Comparison of ENCODE assay signal across 17 cellular contexts in the genomic region with DNA sequence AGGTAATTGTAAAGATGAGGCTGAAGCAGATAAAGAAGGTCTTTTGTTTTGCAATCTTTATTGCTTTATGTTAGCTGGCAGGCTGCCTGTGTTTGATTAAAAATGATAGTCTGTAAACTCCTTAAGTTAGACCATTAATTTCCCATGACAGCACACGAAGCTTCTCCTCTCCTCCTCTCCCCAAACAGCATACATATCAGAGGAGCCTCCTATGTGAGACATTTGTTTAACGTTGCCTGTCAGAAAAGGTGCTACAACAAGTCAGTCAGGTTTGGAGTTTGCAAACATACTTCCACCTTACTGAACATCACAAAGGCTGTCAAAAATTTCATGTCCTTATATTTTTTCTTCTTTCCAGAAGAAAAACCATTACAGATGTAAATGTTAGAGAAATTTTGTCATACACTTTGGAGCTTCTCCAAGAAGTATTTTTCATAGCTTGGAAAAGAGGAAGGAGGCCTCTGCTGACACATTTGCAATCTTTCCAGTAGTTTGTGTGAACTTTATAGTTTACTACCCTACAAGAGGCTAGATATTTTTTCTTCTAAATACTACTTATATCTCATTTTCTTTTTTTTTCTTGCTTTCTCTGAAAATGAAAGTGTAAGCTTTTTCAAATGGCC.
DNase-seq lines count a peak whose midpoint lies in the region; ATAC-seq, FAIRE-seq and TF ChIP-seq lines count a peak whose summit lies in the region.
"Had no signal": no experiment of that assay in that cellular context is flagged by ENCODE, and none has a peak within 500 bp of the region (broad histone marks: within the 10 kb centered on the region; RNA-seq: fewer than 3 reads in every experiment).

No MANE protein-coding gene starts in this region.

- intact Hi-C loops in left lung (cut with DNase I): no loop called here
- intact Hi-C loops in activated CD4-positive, alpha-beta T cell treated with anti-CD3 and anti-CD28 coated beads, Interleukin-2, amount 10 ng/mL, durations not matched to agents 24 days and 14 days (cut with micrococcal nuclease): no loop called here

- H3K27ac ChIP-seq in astrocyte (ENCODE audit: low read depth, low read length) (no peak overlapping the region), neutrophil (peak overlapping the region; percentile 60), left lung (peak overlapping the region in 1 of 2 donors; percentile 30)
- H3K27ac ChIP-seq: ascending aorta, foreskin keratinocyte had no signal

- H3K27ac Mint-ChIP-seq in astrocyte (ENCODE audit: unreplicated experiment): no peak overlapping the region
- H3K27ac Mint-ChIP-seq in activated CD4-positive, alpha-beta T cell treated with anti-CD3 and anti-CD28 coated beads, Interleukin-2, amount 10 ng/mL, durations not matched to agents 24 days and 14 days: no peak overlapping the region
- H3K27ac Mint-ChIP-seq: GM23338; stimulated activated memory B cell treated with anti-CD40 and anti-IgM and Interleukin-4, amounts not matched to agents 10 μg/mL and 1 μg/mL and 100 μg/mL, for 72 hours had no signal

- peaks cover 2% of the 10 kb centered on the region for H3K9me3 Mint-ChIP-seq in astrocyte (ENCODE audit: unreplicated experiment)
- no peaks in the 10 kb centered on the region for H3K9me3 Mint-ChIP-seq in activated CD4-positive, alpha-beta T cell treated with anti-CD3 and anti-CD28 coated beads, Interleukin-2, amount 10 ng/mL, durations not matched to agents 24 days and 14 days
- H3K9me3 Mint-ChIP-seq: GM23338 had no signal

- H4K20me1 ChIP-seq in astrocyte (ENCODE audit: insufficient read depth, low read length): no peaks in the 10 kb centered on the region

- no peaks in the 10 kb centered on the region for H3K36me3 ChIP-seq in astrocyte (ENCODE audit: insufficient read depth, low read length)
- H3K36me3 ChIP-seq in neutrophil: no peaks in the 10 kb centered on the region
- no peaks in the 10 kb centered on the region for H3K36me3 ChIP-seq in left lung
- H3K36me3 ChIP-seq: ascending aorta had no signal

- no peak for FAIRE-seq in astrocyte (lab: Jason Lieb, UNC)
- FAIRE-seq: HepG2 had no signal

- H3K4me2 ChIP-seq in astrocyte (ENCODE audit: low read length): no peak overlapping the region
- H3K4me2 ChIP-seq: GM23338 had no signal

- H3K4me3 ChIP-seq in astrocyte (ENCODE audit: insufficient read depth, low read depth, low read length) (no peak overlapping the region), neutrophil (ENCODE audit: low read depth in 1 of 2, low read length in 1 of 2) (no peak overlapping the region), left lung (no peak overlapping the region)
- H3K4me3 ChIP-seq: ascending aorta, GM23338 had no signal

- H3K9me3 ChIP-seq in astrocyte (ENCODE audit: insufficient read depth, low read depth, low read length): no peaks in the 10 kb centered on the region
- no peaks in the 10 kb centered on the region for H3K9me3 ChIP-seq in neutrophil
- no peaks in the 10 kb centered on the region for H3K9me3 ChIP-seq in left lung
- H3K9me3 ChIP-seq: Caco-2 had no signal

- DNase-seq in NCI-H345 (lab: John Stamatoyannopoulos, UW): peak; percentile 6
- DNase-seq in NCI-H345 treated with DMSO at 0.1 percent for 48 hours (lab: John Stamatoyannopoulos, UW; ENCODE audit: unreplicated experiment): no peak
- DNase-seq in NCI-H226: peak; percentile 61
- DNase-seq in astrocyte (ENCODE audit: low read depth): peak; percentile 6
- DNase-seq in left lung: no peak
- no peak for DNase-seq in SHP77 (lab: John Stamatoyannopoulos, UW)
- no peak for DNase-seq in activated CD4-positive, alpha-beta T cell treated with anti-CD3 and anti-CD28 coated beads, Interleukin-2, amount 10 ng/mL, durations not matched to agents 24 days and 14 days
- DNase-seq: 8988T, Caco-2, foreskin keratinocyte, NCI-H2227 treated with DMSO at 0.1 percent for 48 hours, nucleus accumbens had no signal

- no peaks in the 10 kb centered on the region for H3K79me2 ChIP-seq in astrocyte (ENCODE audit: insufficient read depth, low read length)

- H3K27me3 ChIP-seq in astrocyte (ENCODE audit: insufficient read depth, low read length) (no peaks in the 10 kb centered on the region), neutrophil (no peaks in the 10 kb centered on the region), left lung (no peaks in the 10 kb centered on the region)
- H3K27me3 ChIP-seq: ascending aorta, foreskin keratinocyte had no signal

- H2AFZ ChIP-seq in astrocyte (ENCODE audit: low read depth, low read length): no peak overlapping the region
- H2AFZ ChIP-seq: GM23338 had no signal

- no peak overlapping the region for H3K9ac ChIP-seq in astrocyte (ENCODE audit: low read length)

- H3K4me1 Mint-ChIP-seq in astrocyte (ENCODE audit: low read depth, unreplicated experiment): peaks cover 8% of the 10 kb centered on the region
- no peaks in the 10 kb centered on the region for H3K4me1 Mint-ChIP-seq in activated CD4-positive, alpha-beta T cell treated with anti-CD3 and anti-CD28 coated beads, Interleukin-2, amount 10 ng/mL, durations not matched to agents 24 days and 14 days
- H3K4me1 Mint-ChIP-seq: stimulated activated memory B cell treated with anti-CD40 and anti-IgM and Interleukin-4, amounts not matched to agents 10 μg/mL and 1 μg/mL and 100 μg/mL, for 72 hours had no signal

- no peaks in the 10 kb centered on the region for H3K36me3 Mint-ChIP-seq in astrocyte (ENCODE audit: low read depth, unreplicated experiment)
- no peaks in the 10 kb centered on the region for H3K36me3 Mint-ChIP-seq in activated CD4-positive, alpha-beta T cell treated with anti-CD3 and anti-CD28 coated beads, Interleukin-2, amount 10 ng/mL, durations not matched to agents 24 days and 14 days (ENCODE audit: low read depth)

- H3K27me3 Mint-ChIP-seq in astrocyte (ENCODE audit: low read depth, unreplicated experiment): no peaks in the 10 kb centered on the region
- no peaks in the 10 kb centered on the region for H3K27me3 Mint-ChIP-seq in activated CD4-positive, alpha-beta T cell treated with anti-CD3 and anti-CD28 coated beads, Interleukin-2, amount 10 ng/mL, durations not matched to agents 24 days and 14 days
- H3K27me3 Mint-ChIP-seq: stimulated activated memory B cell treated with anti-CD40 and anti-IgM and Interleukin-4, amounts not matched to agents 10 μg/mL and 1 μg/mL and 100 μg/mL, for 72 hours had no signal

- no peak overlapping the region for H3K4me3 Mint-ChIP-seq in astrocyte (ENCODE audit: unreplicated experiment)
- no peak overlapping the region for H3K4me3 Mint-ChIP-seq in activated CD4-positive, alpha-beta T cell treated with anti-CD3 and anti-CD28 coated beads, Interleukin-2, amount 10 ng/mL, durations not matched to agents 24 days and 14 days
- H3K4me3 Mint-ChIP-seq: GM23338; stimulated activated memory B cell treated with anti-CD40 and anti-IgM and Interleukin-4, amounts not matched to agents 10 μg/mL and 1 μg/mL and 100 μg/mL, for 72 hours had no signal

- H3K4me1 ChIP-seq in astrocyte (ENCODE audit: insufficient read depth, low read length) (no peaks in the 10 kb centered on the region), neutrophil (ENCODE audit: control insufficient read depth in 1 of 2, insufficient read depth in 1 of 2, low read depth in 1 of 2, low read length in 1 of 2) (peaks cover 14 to 32% of the 10 kb centered on the region in 2 experiments), left lung (peaks cover 7 to 21% of the 10 kb centered on the region in 2 donors)

- TF ChIP-seq CTCF in astrocyte (IDR thresholded peaks at IDR 0.05; ENCODE audit: insufficient read depth, low read depth, low read length): no peak
- no peak for TF ChIP-seq CTCF in neutrophil (IDR thresholded peaks at IDR 0.05)
- no peak for TF ChIP-seq CTCF in left lung (IDR thresholded peaks at IDR 0.05)

- no peak for ATAC-seq in left lung
- ATAC-seq: foreskin keratinocyte; GM23338; HepG2; stimulated activated memory B cell treated with anti-CD40 and anti-IgM and Interleukin-4, amounts not matched to agents 10 μg/mL and 1 μg/mL and 100 μg/mL, for 72 hours had no signal

Comparison
In these comparisons a context has a peak if more than half of its experiments do, and no peak if none do; other contexts are left out.
1. DNase-seq: peak in NCI-H345 (single experiment), NCI-H226 (single experiment) and astrocyte (single experiment); none in NCI-H345 treated with DMSO at 0.1 percent for 48 hours (single experiment), left lung (0 of 2), SHP77 (0 of 2) and activated CD4-positive, alpha-beta T cell treated with anti-CD3 and anti-CD28 coated beads, Interleukin-2, amount 10 ng/mL, durations not matched to agents 24 days and 14 days (single experiment).